Comparison of ENCODE assay signal across 11 cellular contexts in the genomic region with DNA sequence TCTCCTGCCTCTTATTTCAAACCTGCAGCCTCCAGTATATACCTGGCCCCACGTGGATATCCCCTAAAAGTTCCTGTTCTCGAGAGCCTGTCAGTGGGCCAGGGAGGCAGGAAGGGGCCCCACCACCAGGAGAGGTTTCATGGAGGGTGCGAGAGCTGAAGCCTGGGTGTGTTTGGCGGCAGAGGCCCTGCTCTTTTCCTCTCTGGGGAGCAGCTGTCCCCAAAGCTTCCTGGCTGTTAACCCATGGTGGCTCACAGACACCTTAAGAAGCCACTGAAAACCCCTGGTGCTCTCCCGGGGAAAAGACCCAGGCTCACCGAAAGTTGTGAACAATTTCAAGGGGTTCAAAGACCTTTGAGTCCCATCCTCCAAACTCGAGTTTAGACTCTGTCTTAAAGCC. TPM values are rescaled to one million over a fixed set of nuclear protein-coding genes. Genes with fewer than 3 reads are reported as not detected.
DNase-seq lines count a peak whose midpoint lies in the region; ATAC-seq and TF ChIP-seq lines count a peak whose summit lies in the region.
"Had no signal": no experiment of that assay in that cellular context is flagged by ENCODE, and none has a peak within 500 bp of the region (broad histone marks: within the 10 kb centered on the region; RNA-seq: fewer than 3 reads in every experiment).

No MANE protein-coding gene starts in this region.

- CTCF ChIA-PET in OCI-LY7 (lab: Charles Lee; ENCODE audit: unreplicated experiment) = no interaction called here

- no peak for TF ChIP-seq POLR2A in sigmoid colon (IDR thresholded peaks at IDR 0.05)

- H3K79me2 ChIP-seq in DND-41 (ENCODE audit: insufficient read depth, low read length) (no peaks in the 10 kb centered on the region), OCI-LY7 (ENCODE audit: insufficient read depth, low read depth, low read length) (no peaks in the 10 kb centered on the region)

- H3K9me2 ChIP-seq in OCI-LY7 (ENCODE audit: insufficient read depth, low read length) = no peaks in the 10 kb centered on the region

- POLR2A ChIA-PET in OCI-LY7 (lab: Charles Lee) = interaction anchor here (1.3 kb wide), 1 partner anchor 16 kb away, joined by 4 read pairs; no protein-coding TSS in a partner anchor

- no peak overlapping the region for H3K4me3 ChIP-seq in DND-41 (ENCODE audit: low read depth in 1 of 2, low read length in 2 of 2)
- H3K4me3 ChIP-seq in OCI-LY7 (ENCODE audit: low read depth, low read length, poor library complexity, severe bottlenecking) = peak overlapping the region; percentile 81
- H3K4me3 ChIP-seq in iPS-18a (ENCODE audit: low read length) = peak overlapping the region; percentile 78
- H3K4me3 ChIP-seq in WERI-Rb-1 (ENCODE audit: low read depth, low read length) = no peak overlapping the region
- no peak overlapping the region for H3K4me3 ChIP-seq in sigmoid colon

- DNase-seq in DND-41 = no peak
- peak; percentile 24 for DNase-seq in OCI-LY7 (ENCODE audit: low spot score)
- DNase-seq in WERI-Rb-1 = no peak
- no peak for DNase-seq in EL
- no peak for DNase-seq in sigmoid colon
- DNase-seq: OCI-M1, testis had no signal

- H3K36me3 ChIP-seq in DND-41 (ENCODE audit: insufficient read depth, low read length) (no peaks in the 10 kb centered on the region), OCI-LY7 (ENCODE audit: insufficient read depth, low read length) (no peaks in the 10 kb centered on the region), iPS-18a (ENCODE audit: control insufficient read depth, low read depth, low read length) (peaks cover 3% of the 10 kb centered on the region), WERI-Rb-1 (peaks cover 3% of the 10 kb centered on the region; the same call in 1 of the 2 replicates), sigmoid colon (peaks cover 0 to 6% (median 0%) of the 10 kb centered on the region in 4 donors)

- H3K9ac ChIP-seq in DND-41 (ENCODE audit: low read depth, low read length) (no peak overlapping the region; the same call in 1 of the 2 replicates), iPS-18a (ENCODE audit: low read length) (peak overlapping the region; percentile 33)

- WGBS in sigmoid colon, 2 donors = 26 to 54% methylated on average over 7 of the region's 7 CpGs

- H3K4me1 ChIP-seq in DND-41 (ENCODE audit: insufficient read depth, low read length) = peaks cover 14% of the 10 kb centered on the region
- peaks cover 12% of the 10 kb centered on the region for H3K4me1 ChIP-seq in OCI-LY7 (ENCODE audit: insufficient read depth, low read length, poor library complexity, severe bottlenecking)
- peaks cover 16% of the 10 kb centered on the region for H3K4me1 ChIP-seq in iPS-18a (ENCODE audit: control insufficient read depth, low read depth, low read length)
- peaks cover 0 to 38% (median 28%) of the 10 kb centered on the region in 4 donors for H3K4me1 ChIP-seq in sigmoid colon

- no peak for ATAC-seq in DND-41 (ENCODE audit: insufficient read depth, low read depth)
- ATAC-seq in GM21447 (IDR thresholded peaks at IDR 0.05; ENCODE audit: unreplicated experiment) = peak; percentile 54
- no peak for ATAC-seq in GM21360 (IDR thresholded peaks at IDR 0.05; ENCODE audit: unreplicated experiment)

- H2AFZ ChIP-seq in DND-41 (ENCODE audit: low read depth, low read length) = no peak overlapping the region
- peak overlapping the region; percentile 63; the same call in 1 of the 2 replicates for H2AFZ ChIP-seq in OCI-LY7 (ENCODE audit: low read length)

- intact Hi-C loops in OCI-LY7 (cut with micrococcal nuclease; ENCODE audit: unreplicated experiment) = no loop called here
- intact Hi-C loops in sigmoid colon (cut with DNase I) = no loop called here

- H3K27me3 ChIP-seq in DND-41 (ENCODE audit: insufficient read depth, low read length, poor library complexity) = peaks cover 13% of the 10 kb centered on the region
- H3K27me3 ChIP-seq in iPS-18a (ENCODE audit: control insufficient read depth, insufficient read depth, low read length) = peaks cover 11% of the 10 kb centered on the region
- no peaks in the 10 kb centered on the region for H3K27me3 ChIP-seq in WERI-Rb-1 (ENCODE audit: insufficient read depth, low read depth, severe bottlenecking)
- no peaks in the 10 kb centered on the region for H3K27me3 ChIP-seq in sigmoid colon
- H3K27me3 ChIP-seq: testis had no signal

- H3K9me3 ChIP-seq in DND-41 (ENCODE audit: insufficient read depth, low read length, severe bottlenecking) = no peaks in the 10 kb centered on the region
- no peaks in the 10 kb centered on the region for H3K9me3 ChIP-seq in OCI-LY7 (ENCODE audit: low read length)
- no peaks in the 10 kb centered on the region for H3K9me3 ChIP-seq in iPS-18a (ENCODE audit: control insufficient read depth, low read depth, low read length)
- H3K9me3 ChIP-seq in WERI-Rb-1 (ENCODE audit: severe bottlenecking) = no peaks in the 10 kb centered on the region
- H3K9me3 ChIP-seq in sigmoid colon = no peaks in the 10 kb centered on the region
- H3K9me3 ChIP-seq: testis had no signal

- 0 out of 2 replicates have a peak overlapping the region, but pooled peaks have one; percentile 71 for H3K4me2 ChIP-seq in DND-41 (ENCODE audit: insufficient read depth, low read length)
- peak overlapping the region; percentile 84 for H3K4me2 ChIP-seq in OCI-LY7 (ENCODE audit: low read length)

- no peaks in the 10 kb centered on the region for H4K20me1 ChIP-seq in DND-41 (ENCODE audit: insufficient read depth, low read length)
- no peaks in the 10 kb centered on the region for H4K20me1 ChIP-seq in OCI-LY7 (ENCODE audit: insufficient read depth, low read length)

- no TSS peak for BruUV-seq in OCI-LY7 (replicated peaks; lab: Mats Ljungman, UMichigan)

- no peak overlapping the region for H3K27ac ChIP-seq in DND-41 (ENCODE audit: low read length)
- H3K27ac ChIP-seq in OCI-LY7 (ENCODE audit: low read depth, low read length, poor library complexity, severe bottlenecking) = no peak overlapping the region
- H3K27ac ChIP-seq in iPS-18a (ENCODE audit: low read length) = no peak overlapping the region
- H3K27ac ChIP-seq in WERI-Rb-1 = no peak overlapping the region
- no peak overlapping the region for H3K27ac ChIP-seq in sigmoid colon
- H3K27ac ChIP-seq: HL-60, testis had no signal

- TF ChIP-seq CTCF in DND-41 (IDR thresholded peaks at IDR 0.05; ENCODE audit: borderline replicate concordance, extremely low read depth, low read length, poor library complexity, severe bottlenecking) = no peak
- no peak for TF ChIP-seq CTCF in OCI-LY7 (conservative IDR thresholded peaks at IDR 0.05; ENCODE audit: low read length)
- no peak for TF ChIP-seq CTCF in WERI-Rb-1 (IDR thresholded peaks at IDR 0.05; ENCODE audit: low read depth, low read length)
- no peak for TF ChIP-seq CTCF in sigmoid colon (IDR thresholded peaks at IDR 0.05)

- TF ChIP-seq EP300 in sigmoid colon (IDR thresholded peaks at IDR 0.05) = no peak

RNA-seq across cellular contexts. Expression of gene PRRT3, which starts 1.1 kb away (rescaled TPM):
- 1.4 and 2.1 TPM in 2 replicates for total RNA-seq in OCI-LY7 (2014; rRNA removed; shearing (Covaris generic))
- 4.1 and 4.3 TPM in 2 replicates for total RNA-seq in OCI-LY7 (2022)
- total RNA-seq in sigmoid colon = 1 to 10 TPM; 1.5 to 2.6 (median 2.2) TPM
- polyA plus RNA-seq in sigmoid colon = under 1 TPM; 0.46 to 0.90 (median 0.60) TPM

RNA-seq across cellular contexts. Expression of gene CRELD1, which starts 17.5 kb away (rescaled TPM):
- 23.4 and 28.6 TPM in 2 replicates for total RNA-seq in OCI-LY7 (2014; rRNA removed; shearing (Covaris generic))
- total RNA-seq in OCI-LY7 (2022) = 20.9 and 21.6 TPM in 2 replicates
- total RNA-seq in sigmoid colon = 10 to 100 TPM; 31.4 to 67.8 (median 54.7) TPM
- 10 to 100 TPM in 1 of 3 donors, 1 to 10 TPM in 2; 4.8 to 33.7 (median 6.7) TPM for polyA plus RNA-seq in sigmoid colon

RNA-seq across cellular contexts. Expression of gene IL17RC, which starts 34.2 kb away (rescaled TPM):
- total RNA-seq in OCI-LY7 (2014; rRNA removed; shearing (Covaris generic)) = 0.73 TPM in 1 of 2 replicates, not detected in the other
- total RNA-seq in OCI-LY7 (2022) (0.23 TPM in 1 of 2 replicates, not detected in the other), sigmoid colon (10 to 100 TPM; 57.8 to 88.9 (median 66.3) TPM)
- 10 to 100 TPM in 2 of 3 donors, 1 to 10 TPM in 1; 9.9 to 36.5 (median 13.8) TPM for polyA plus RNA-seq in sigmoid colon

RNA-seq across cellular contexts. Expression of gene EMC3, which starts 35.5 kb away (rescaled TPM):
- total RNA-seq in OCI-LY7 (2014; rRNA removed; shearing (Covaris generic)) = 16.1 and 30.6 TPM in 2 replicates
- total RNA-seq in OCI-LY7 (2022) (31.7 and 33.4 TPM in 2 replicates), sigmoid colon (10 to 100 TPM; 37.1 to 95.7 (median 45.2) TPM)
- 10 to 100 TPM; 20.6 to 76.4 (median 24.6) TPM for polyA plus RNA-seq in sigmoid colon

RNA-seq across cellular contexts. Expression of gene IL17RE, which starts 48.5 kb away (rescaled TPM):
- 0.06 TPM in 1 of 2 replicates, not detected in the other for total RNA-seq in OCI-LY7 (2014; rRNA removed; shearing (Covaris generic))
- total RNA-seq in OCI-LY7 (2022) (0.53 and 1.1 TPM in 2 replicates), sigmoid colon (1 to 10 TPM in 2 of 4 donors, under 1 TPM in 2; 0.68 to 2.5 (median 1.3) TPM)
- 10 to 100 TPM; 11.4 to 46.3 (median 12.7) TPM for polyA plus RNA-seq in sigmoid colon

Comparison
In these comparisons a context has a peak if more than half of its experiments do, and no peak if none do; other contexts are left out.
1. H3K4me3 ChIP-seq: peak in OCI-LY7 (single experiment) and iPS-18a (single experiment); none in DND-41 (0 of 2), WERI-Rb-1 (single experiment) and sigmoid colon (0 of 4).
2. RNA of gene IL17RC, which starts 34.2 kb away (total RNA-seq): 57.8 to 88.9 TPM in sigmoid colon; 0.23 to 0.73 TPM in OCI-LY7; every median in the first group is over 10 times any median in the second.